8 cellular contexts compared by ENCODE assay signal in genomic region chr4:74158561-74159396, GRCh38. TPM values are rescaled to one million over a fixed set of nuclear protein-coding genes. Genes with fewer than 3 reads are reported as not detected.
DNase-seq lines count a peak whose midpoint lies in the region; ATAC-seq and TF ChIP-seq lines count a peak whose summit lies in the region.

No MANE protein-coding gene starts in this region.

- H3K9me3 Mint-ChIP-seq in mesothelial cell of epicardium: no peaks in the 10 kb centered on the region

- peak overlapping the region; percentile 88 for H3K4me3 Mint-ChIP-seq in mesothelial cell of epicardium

- intact Hi-C loops in vagina (cut with DNase I): no loop called here

- H3K4me1 Mint-ChIP-seq in mesothelial cell of epicardium: peaks cover 36% of the 10 kb centered on the region

- peak overlapping the region; percentile 95 for H3K27ac Mint-ChIP-seq in mesothelial cell of epicardium

- TF ChIP-seq POLR2A in vagina (IDR thresholded peaks at IDR 0.05): no peak

- H3K9me3 ChIP-seq in vagina: no peaks in the 10 kb centered on the region

- DNase-seq in NCI-H510A treated with DMSO at 0.1 percent for 48 hours (lab: John Stamatoyannopoulos, UW) (peak; percentile 60), NCI-H510A (lab: John Stamatoyannopoulos, UW) (no peak), NCI-H146 (lab: John Stamatoyannopoulos, UW) (peak; percentile 15), cerebellar cortex (ENCODE audit: low spot score) (peak; percentile 56), mesothelial cell of epicardium (ENCODE audit: low spot score in 2 of 2, unreplicated experiment in 2 of 2) (no peak), vagina (ENCODE audit: extremely low spot score in 2 of 2) (no peak), 8988T (no peak)

- H3K36me3 ChIP-seq in vagina: peaks cover 0 to 6% of the 10 kb centered on the region in 2 donors

- peak overlapping the region; percentile 63 to 86 for H3K4me3 ChIP-seq in vagina

- peaks cover 1% of the 10 kb centered on the region for H3K27me3 Mint-ChIP-seq in mesothelial cell of epicardium (ENCODE audit: low read depth)

- H3K4me1 ChIP-seq in vagina: peaks cover 35% of the 10 kb centered on the region

- peak overlapping the region; percentile 85 for H3K27ac ChIP-seq in vagina

- no peak for ATAC-seq in HG03196 (IDR thresholded peaks at IDR 0.05; ENCODE audit: unreplicated experiment)

- no peaks in the 10 kb centered on the region for H3K27me3 ChIP-seq in vagina

- TF ChIP-seq CTCF in mesothelial cell of epicardium (IDR thresholded peaks at IDR 0.05; ENCODE audit: unreplicated experiment) (no peak), vagina (IDR thresholded peaks at IDR 0.05) (no peak)

- peaks cover 10% of the 10 kb centered on the region for H3K36me3 Mint-ChIP-seq in mesothelial cell of epicardium

RNA-seq across cellular contexts. Expression of gene MTHFD2L, which starts 0.9 kb away (rescaled TPM):
- total RNA-seq in mesothelial cell of epicardium (19.2 to 21.1 TPM (median 20.9 TPM) in 3 replicates), vagina (15.5 TPM)

RNA-seq across cellular contexts. Expression of gene CXCL2, which starts 59.8 kb away (rescaled TPM):
- total RNA-seq in mesothelial cell of epicardium (8.7 to 12.7 TPM (median 9.8 TPM) in 3 replicates), vagina (17.7 TPM)

Comparison
In these comparisons a context has a peak if more than half of its experiments do, and no peak if none do; other contexts are left out.
1. DNase-seq: peak in NCI-H510A treated with DMSO at 0.1 percent for 48 hours (single experiment), NCI-H146 (single experiment) and cerebellar cortex (single experiment); none in NCI-H510A (single experiment), mesothelial cell of epicardium (0 of 2), vagina (0 of 2) and 8988T (single experiment).